1 cellular context compared by ENCODE assay signal in genomic region chr6:151440498-151440897, GRCh38.
TF ChIP-seq lines count a peak whose summit lies in the region.

No MANE protein-coding gene starts in this region.

TF ChIP-seq in HepG2, 621 proteins besides CTCF, POLR2A, EP300 and RAD21:
- no peak for TF ChIP-seq TBP (CRISPR knock-in tag; IDR thresholded peaks at IDR 0.05)
- TF ChIP-seq SP4 (CRISPR knock-in tag; IDR thresholded peaks at IDR 0.05) = no peak
- TF ChIP-seq CREB1 (IDR thresholded peaks at IDR 0.05) = no peak
- TF ChIP-seq CREB1 (CRISPR knock-in tag; IDR thresholded peaks at IDR 0.05) = peak; percentile 41; the same call in 1 of the 2 replicates
- no peak for TF ChIP-seq USF2 (IDR thresholded peaks at IDR 0.05; ENCODE audit: low read depth, low read length)
- 0 out of 2 replicates have a peak, but pooled peaks have one; percentile 26 for TF ChIP-seq USF2 (CRISPR knock-in tag; IDR thresholded peaks at IDR 0.05; ENCODE audit: borderline replicate concordance)
- TF ChIP-seq BCLAF1 (IDR thresholded peaks at IDR 0.05) = no peak
TF ChIP-seq in HepG2: peak in this region for 2.
